15 cellular contexts compared by ENCODE assay signal in genomic region chr12:92560713-92561542, GRCh38.
DNase-seq lines count a peak whose midpoint lies in the region; ATAC-seq, FAIRE-seq and TF ChIP-seq lines count a peak whose summit lies in the region.
"Had no signal": no experiment of that assay in that cellular context is flagged by ENCODE, and none has a peak within 500 bp of the region (broad histone marks: within the 10 kb centered on the region; RNA-seq: fewer than 3 reads in every experiment).

No MANE protein-coding gene starts in this region.

- H3K9me3 ChIP-seq in heart left ventricle (no peaks in the 10 kb centered on the region), GM12878 (replicated peaks; ENCODE audit: control insufficient read depth, insufficient read depth, low read length) (peaks cover 1% of the 10 kb centered on the region), muscle layer of duodenum (ENCODE audit: control insufficient read depth in 1 of 2, low read length in 2 of 2) (no peaks in the 10 kb centered on the region), tibial artery (no peaks in the 10 kb centered on the region)

- CTCF ChIA-PET in GM12878 (lab: Yijun Ruan, JAX): interaction anchor here (0.7 to 5.5 kb wide), 6 partner anchors 10 to 113 kb away, joined by 3 to 61 read pairs (median 4); no protein-coding TSS in a partner anchor

- 82 to 97% (median 87%) methylated on average over 6 of the region's 6 CpGs for WGBS in heart left ventricle, 4 donors
- 50% methylated on average over 6 of the region's 6 CpGs for WGBS in GM12878 (ENCODE audit: insufficient coverage, insufficient replicate concordance, low lambda C conversion rate, missing lambda C conversion rate)

- ATAC-seq in heart left ventricle (no peak), Right ventricle myocardium inferior (no peak), GM12878 (peak; percentile 49), HG03439 (IDR thresholded peaks at IDR 0.05; ENCODE audit: unreplicated experiment) (no peak)
- ATAC-seq: effector memory CD8-positive, alpha-beta T cell had no signal

- peaks cover 5 to 42% (median 20%) of the 10 kb centered on the region in 12 donors for H3K4me1 ChIP-seq in heart left ventricle
- H3K4me1 ChIP-seq in GM12878 (ENCODE audit: control insufficient read depth, insufficient read depth, low read length): peaks cover 36% of the 10 kb centered on the region
- H3K4me1 ChIP-seq in muscle layer of duodenum (ENCODE audit: control insufficient read depth in 1 of 2, insufficient read depth in 2 of 2, low read length in 2 of 2): peaks cover 5 to 6% of the 10 kb centered on the region in 2 donors
- H3K4me1 ChIP-seq in tibial artery: peaks cover 0 to 52% (median 24%) of the 10 kb centered on the region in 4 donors

- H3K79me2 ChIP-seq in GM12878 (ENCODE audit: control insufficient read depth, insufficient read depth, low read length): peaks cover 62% of the 10 kb centered on the region

- POLR2A ChIA-PET in GM12878 (lab: Charles Lee): interaction anchor here (0.8 to 15.2 kb wide), 8 partner anchors 16 to 427 kb away, joined by 3 to 204 read pairs (median 4); partner anchors contain the start of gene BTG1

- intact Hi-C loops in heart left ventricle (cut with DNase I): loop anchor here in 7 of 10 donors (5.0 to 10.0 kb wide), 9 partner anchors 56 to 986 kb away; partner anchors contain the start of gene BTG1 (in 1 of the 7)
- intact Hi-C loops in Right ventricle myocardium inferior (cut with DNase I): no loop called here
- intact Hi-C loops in GM12878 (cut with micrococcal nuclease; ENCODE audit: unreplicated experiment): loop anchor here (2.0 kb wide), 1 partner anchor 90 kb away; no protein-coding TSS in a partner anchor
- intact Hi-C loops in tibial artery (cut with DNase I; ENCODE audit: low total_unique reads): loop anchor here (5.0 kb wide), 1 partner anchor 414 kb away; the partner anchor contains the start of gene BTG1

- H3K27ac ChIP-seq in heart left ventricle (peak overlapping the region in 11 of 12 donors; percentile 36 to 77 (median 54)), GM12878 (ENCODE audit: control insufficient read depth, insufficient read depth) (peak overlapping the region; percentile 36), muscle layer of duodenum (ENCODE audit: low read length) (peak overlapping the region; percentile 72), tibial artery (peak overlapping the region; percentile 71 to 76)
- H3K27ac ChIP-seq: brain microvascular endothelial cell had no signal

- H3K4me3 ChIP-seq in heart left ventricle: no peak overlapping the region
- peak overlapping the region; percentile 50; the same call in 1 of the 2 replicates for H3K4me3 ChIP-seq in GM12878
- H3K4me3 ChIP-seq in muscle layer of duodenum (ENCODE audit: low read depth in 1 of 2, low read length in 2 of 2): no peak overlapping the region
- H3K4me3 ChIP-seq in tibial artery: no peak overlapping the region

- H3K27me3 ChIP-seq in heart left ventricle: no peaks in the 10 kb centered on the region
- H3K27me3 ChIP-seq in GM12878 (replicated peaks in 1 of 2; ENCODE audit: control insufficient read depth in 2 of 2, insufficient read depth in 2 of 2, low read length in 1 of 2): no peaks in the 10 kb centered on the region
- no peaks in the 10 kb centered on the region for H3K27me3 ChIP-seq in muscle layer of duodenum (ENCODE audit: low read depth, low read length)
- no peaks in the 10 kb centered on the region for H3K27me3 ChIP-seq in tibial artery
- H3K27me3 ChIP-seq: brain microvascular endothelial cell had no signal

- SMC1A ChIA-PET in GM12878 (lab: Charles Lee; ENCODE audit: uncharacterized antibody, unreplicated experiment): interaction anchor here (0.8 to 16.9 kb wide), 15 partner anchors 9 to 426 kb away, joined by 3 to 805 read pairs (median 5); no protein-coding TSS in a partner anchor

- no peak for TF ChIP-seq CTCF in heart left ventricle (IDR thresholded peaks at IDR 0.05)
- no peak for TF ChIP-seq CTCF in GM12878 (IDR thresholded peaks at IDR 0.05 in 2 of 3, conservative IDR thresholded peaks at IDR 0.05 in 1 of 3; ENCODE audit: control insufficient read depth in 2 of 3, extremely low read depth in 1 of 3, insufficient read depth in 1 of 3, low read depth in 3 of 3, low read length in 3 of 3)
- no peak for TF ChIP-seq CTCF in tibial artery (IDR thresholded peaks at IDR 0.05)

- H2AFZ ChIP-seq in GM12878 (ENCODE audit: control insufficient read depth, low read depth, low read length): no peak overlapping the region

- H3K36me3 ChIP-seq in heart left ventricle (no peaks in the 10 kb centered on the region), GM12878 (ENCODE audit: control insufficient read depth in 2 of 2, insufficient read depth in 2 of 2, low read length in 1 of 2) (peaks cover 0 to 2% of the 10 kb centered on the region in 2 experiments; a peak in 1 of 4 replicates), muscle layer of duodenum (ENCODE audit: control insufficient read depth in 1 of 2, insufficient read depth in 2 of 2, low read length in 2 of 2) (no peaks in the 10 kb centered on the region), tibial artery (no peaks in the 10 kb centered on the region)
- H3K36me3 ChIP-seq: brain microvascular endothelial cell had no signal

- no peak overlapping the region for H3K9ac ChIP-seq in GM12878 (ENCODE audit: control insufficient read depth, insufficient read depth, low read length)

- in situ Hi-C loops in GM12878 (cut with MboI): loop anchor here (25.0 kb wide), 1 partner anchor 99 kb away; no protein-coding TSS in a partner anchor

- TF ChIP-seq EP300 in GM12878 (IDR thresholded peaks at IDR 0.05; ENCODE audit: borderline replicate concordance in 1 of 2, control insufficient read depth in 1 of 2, low read depth in 2 of 2, low read length in 2 of 2): peak in 1 of 2 experiments; percentile 36; a peak in 1 of 4 replicates

- peak overlapping the region; percentile 77 for H3K4me2 ChIP-seq in GM12878 (ENCODE audit: control insufficient read depth, insufficient read depth)

- RAD21 ChIA-PET in GM12878 (lab: Charles Lee; ENCODE audit: unreplicated experiment): interaction anchor here (0.6 to 12.1 kb wide), 14 partner anchors 10 to 1179 kb away, joined by 3 to 356 read pairs (median 4); partner anchors contain the start of gene BTG1

- no peak for DNase-seq in heart left ventricle
- DNase-seq in Right ventricle myocardium inferior (ENCODE audit: missing footprints): no peak
- no peak for DNase-seq in GM12878 (ENCODE audit: low read depth, low spot score)
- DNase-seq in tibial artery: no peak
- DNase-seq in NCI-H2227 treated with DMSO at 0.1 percent for 48 hours (lab: John Stamatoyannopoulos, UW): no peak
- DNase-seq in DMS 273 treated with DMSO at 0.1 percent for 48 hours (lab: John Stamatoyannopoulos, UW): no peak
- DNase-seq: effector memory CD8-positive, alpha-beta T cell; GOT3; Kasumi-1; NCI-H187; NCI-H526 treated with DMSO at 0.1 percent for 48 hours; SHP77 treated with DMSO at 0.1 percent for 48 hours had no signal

- no TSS peak for BruUV-seq in GM12878 (replicated peaks; lab: Mats Ljungman, UMichigan)

- no peak for FAIRE-seq in GM12878 (lab: Jason Lieb, UNC)

- no peaks in the 10 kb centered on the region for H4K20me1 ChIP-seq in GM12878 (ENCODE audit: control insufficient read depth, insufficient read depth)

- TF ChIP-seq POLR2A in heart left ventricle (IDR thresholded peaks at IDR 0.05): no peak
- TF ChIP-seq POLR2A in GM12878 (IDR thresholded peaks at IDR 0.05; ENCODE audit: low read depth, low read length): no peak

- TF ChIP-seq RAD21 in GM12878 (IDR thresholded peaks at IDR 0.05; ENCODE audit: insufficient read depth, low read depth, low read length): no peak

TF ChIP-seq in GM12878, 131 proteins besides CTCF, POLR2A, EP300 and RAD21 (continues in another document):
- TF ChIP-seq KDM1A (IDR thresholded peaks at IDR 0.05; ENCODE audit: borderline replicate concordance) (no peak), E2F4 (IDR thresholded peaks at IDR 0.05; ENCODE audit: low read depth, low read length) (no peak), RELB (IDR thresholded peaks at IDR 0.05; ENCODE audit: low read depth) (no peak; the same call in 1 of the 2 replicates), FOXK2 (IDR thresholded peaks at IDR 0.05) (no peak), NFYA (IDR thresholded peaks at IDR 0.05; ENCODE audit: borderline replicate concordance, low read depth, low read length) (no peak)
